14 cellular contexts compared by ENCODE assay signal in the genomic region with DNA sequence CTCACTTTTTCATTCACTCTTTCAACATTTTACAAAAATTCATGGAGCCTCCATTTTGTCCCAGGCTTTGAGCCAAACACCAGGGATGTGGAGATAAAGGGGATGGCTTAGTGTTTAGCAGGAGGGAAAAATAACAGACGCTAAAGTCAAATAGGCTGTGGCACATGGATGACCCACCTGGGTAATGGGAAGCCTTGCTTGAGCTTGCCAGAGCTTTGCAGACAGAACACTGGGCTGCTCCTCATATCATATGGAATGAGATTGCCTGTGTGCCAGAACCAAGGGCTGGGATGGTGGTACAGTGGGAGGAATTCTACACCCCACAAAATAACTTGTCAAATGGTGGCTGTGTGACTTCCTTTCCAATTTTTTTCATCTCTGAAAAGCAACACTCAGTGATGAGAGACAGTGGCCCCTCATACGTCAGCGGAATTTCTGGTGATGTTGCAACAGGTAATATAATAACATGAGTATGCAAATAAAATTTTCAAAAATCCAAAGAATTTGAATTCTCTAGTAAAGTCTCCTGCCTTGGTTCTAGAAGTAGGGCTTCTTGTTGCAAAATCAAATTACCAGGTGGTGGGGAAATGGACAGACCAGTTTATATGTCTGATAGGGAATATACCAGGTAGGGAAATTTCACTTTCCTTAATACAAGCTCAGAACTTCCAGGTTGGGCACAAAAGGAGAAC.
"Had no signal": no experiment of that assay in that cellular context is flagged by ENCODE, and none has a peak within 500 bp of the region (broad histone marks: within the 10 kb centered on the region; RNA-seq: fewer than 3 reads in every experiment).

No MANE protein-coding gene starts in this region.

- DNase-seq: activated naive CD4-positive, alpha-beta T cell treated with Interleukin-2 at 50 U/mL for 16 hours; activated T-cell treated with anti-CD3 and anti-CD28 coated beads for 4 hours; cerebellar nuclear complex; effector memory CD4-positive, alpha-beta T cell; natural killer cell; stimulated activated CD4-positive, alpha-beta T cell treated with anti-CD3 and anti-CD28 coated beads, Interleukin-15, amount 100 ng/mL, for 24 hours; stimulated activated CD4-positive, alpha-beta T cell treated with anti-CD3 and anti-CD28 coated beads, Interleukin-4, amount 100 ng/mL, for 1 hour; stimulated activated naive CD4-positive, alpha-beta T cell; substantia nigra; T-helper 9 cell; transverse colon had no signal

- ATAC-seq: activated CD4-positive, CD25-positive, alpha-beta regulatory T cell treated with anti-CD3 and anti-CD28 coated beads, Interleukin-2, amount 50 U/mL, for 24 hours; activated T-helper 17 cell treated with anti-CD3 and anti-CD28 coated beads, Interleukin-2, amount 50 U/mL, for 72 hours; natural killer cell had no signal

- H3K36me3 ChIP-seq: neutrophil, transverse colon had no signal

- H3K4me1 ChIP-seq: transverse colon had no signal

- H3K9me3 ChIP-seq: neutrophil, transverse colon had no signal

- H3K27me3 ChIP-seq: neutrophil, transverse colon had no signal

- H3K27ac ChIP-seq: neutrophil, transverse colon had no signal

- H3K4me3 ChIP-seq: transverse colon had no signal
